ENCODE assay signal across 20 cellular contexts in the genomic region with DNA sequence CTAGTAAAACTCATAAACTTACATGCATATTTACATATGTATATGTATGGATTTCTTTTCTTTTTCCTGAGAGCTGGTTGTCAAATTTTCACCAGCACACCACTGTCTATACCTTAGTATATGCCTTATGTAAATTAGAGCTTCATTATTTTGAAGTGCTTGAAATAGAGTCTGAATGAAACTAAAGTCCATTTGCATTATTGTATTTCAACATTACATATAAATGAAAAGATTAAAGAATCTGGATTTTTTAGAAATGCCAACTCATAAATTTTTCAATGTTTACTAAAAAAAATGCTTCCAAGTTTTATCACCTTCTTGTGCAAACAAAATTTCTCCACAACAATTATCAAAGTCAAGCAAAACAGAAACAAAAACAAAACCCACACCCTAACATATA. TPM values are rescaled to one million over a fixed set of nuclear protein-coding genes. Genes with fewer than 3 reads are reported as not detected.
DNase-seq lines count a peak whose midpoint lies in the region; ATAC-seq, FAIRE-seq and TF ChIP-seq lines count a peak whose summit lies in the region.
"Had no signal": no experiment of that assay in that cellular context is flagged by ENCODE, and none has a peak within 500 bp of the region (broad histone marks: within the 10 kb centered on the region; RNA-seq: fewer than 3 reads in every experiment).

No MANE protein-coding gene starts in this region.

- H3K27ac ChIP-seq in breast epithelium (no peak overlapping the region), smooth muscle cell (ENCODE audit: low read depth) (peak overlapping the region; percentile 23)

- no peaks in the 10 kb centered on the region for H3K36me3 ChIP-seq in breast epithelium
- no peaks in the 10 kb centered on the region for H3K36me3 ChIP-seq in smooth muscle cell (ENCODE audit: low read depth)

- POLR2A ChIA-PET in MCF 10A (lab: Yijun Ruan, JAX): interaction anchor here (0.6 to 2.1 kb wide), 9 partner anchors 9 to 51 kb away, joined by 3 to 13 read pairs (median 4); a partner anchor contains a TSS

- CTCF ChIA-PET in MCF 10A (lab: Yijun Ruan, JAX): interaction anchor here (0.7 kb wide), 1 partner anchor 379 kb away, joined by 3 read pairs; no protein-coding TSS in a partner anchor

- peak; percentile 89 for FAIRE-seq in endometrium (lab: Jason Lieb, UNC)
- FAIRE-seq: GM12891, GM19239, H1, HepG2 had no signal

- H3K9me3 Mint-ChIP-seq in MCF 10A (ENCODE audit: unreplicated experiment): no peaks in the 10 kb centered on the region
- H3K9me3 Mint-ChIP-seq: CD8-positive, alpha-beta T cell; H9; IgD-negative memory B cell had no signal

- no peak overlapping the region for H3K4me2 ChIP-seq in smooth muscle cell

- H3K4me3 ChIP-seq in breast epithelium (no peak overlapping the region), smooth muscle cell (no peak overlapping the region)
- H3K4me3 ChIP-seq: BLaER1 treated with 17β-estradiol and CSF1 and Interleukin-3, amounts not matched to agents 10 nM and 100 nM had no signal

- H3K9ac ChIP-seq in smooth muscle cell (ENCODE audit: low read depth): no peak overlapping the region
- H3K9ac ChIP-seq: BLaER1 treated with 17β-estradiol and CSF1 and Interleukin-3, amounts not matched to agents 10 nM and 100 nM had no signal

- H3K9me3 ChIP-seq in breast epithelium: no peaks in the 10 kb centered on the region
- H3K9me3 ChIP-seq in smooth muscle cell (replicated peaks; ENCODE audit: low read depth): no peaks in the 10 kb centered on the region
- H3K9me3 ChIP-seq: BLaER1 treated with 17β-estradiol and CSF1 and Interleukin-3, amounts not matched to agents 10 nM and 100 nM had no signal

- no peaks in the 10 kb centered on the region for H3K4me1 ChIP-seq in breast epithelium
- no peaks in the 10 kb centered on the region for H3K4me1 ChIP-seq in smooth muscle cell (ENCODE audit: low read depth)

- no peak for ATAC-seq in HG03097 (IDR thresholded peaks at IDR 0.05; ENCODE audit: low FRiP score, unreplicated experiment)
- ATAC-seq in HG02571 (IDR thresholded peaks at IDR 0.05; ENCODE audit: unreplicated experiment): no peak
- ATAC-seq: CD8-positive, alpha-beta T cell; HepG2 had no signal

- peak overlapping the region; percentile 74 for H3K27ac Mint-ChIP-seq in MCF 10A (ENCODE audit: low read depth, unreplicated experiment)
- H3K27ac Mint-ChIP-seq: CD8-positive, alpha-beta T cell; H9 had no signal

- no peak overlapping the region for H3K4me3 Mint-ChIP-seq in MCF 10A (ENCODE audit: unreplicated experiment)
- H3K4me3 Mint-ChIP-seq: CD8-positive, alpha-beta T cell; H9 had no signal

- H3K36me3 Mint-ChIP-seq in MCF 10A (ENCODE audit: insufficient read depth, unreplicated experiment): peaks cover 6% of the 10 kb centered on the region
- H3K36me3 Mint-ChIP-seq: IgD-negative memory B cell had no signal

- peaks cover 41% of the 10 kb centered on the region for H3K4me1 Mint-ChIP-seq in MCF 10A (ENCODE audit: insufficient read depth, unreplicated experiment)

- peaks cover 94% of the 10 kb centered on the region for H3K79me2 ChIP-seq in smooth muscle cell (ENCODE audit: low read depth)

- H3K27me3 Mint-ChIP-seq in MCF 10A (ENCODE audit: insufficient read depth, unreplicated experiment): no peaks in the 10 kb centered on the region
- H3K27me3 Mint-ChIP-seq: IgD-negative memory B cell had no signal

- intact Hi-C loops in MCF 10A (cut with micrococcal nuclease): no loop called here
- intact Hi-C loops in breast epithelium (cut with DNase I; ENCODE audit: low total_unique reads): no loop called here

- DNase-seq in MCF 10A (ENCODE audit: unreplicated experiment) (no peak), breast epithelium (ENCODE audit: low spot score in 2 of 2) (no peak), smooth muscle cell (lab: John Stamatoyannopoulos, UW; ENCODE audit: unreplicated experiment) (no peak), GM10266 (ENCODE audit: extremely low spot score) (no peak)
- DNase-seq in activated CD4-positive, alpha-beta T cell treated with anti-CD3 and anti-CD28 coated beads for 48 hours: no peak
- DNase-seq: 8988T; Calu3; CD8-positive, alpha-beta T cell; DND-41; EL; H9 had no signal

- no peak for TF ChIP-seq POLR2A in breast epithelium (IDR thresholded peaks at IDR 0.05)

- TF ChIP-seq CTCF in MCF 10A (IDR thresholded peaks at IDR 0.05; ENCODE audit: unreplicated experiment) (no peak), breast epithelium (IDR thresholded peaks at IDR 0.05) (no peak), smooth muscle cell (IDR thresholded peaks at IDR 0.05; ENCODE audit: borderline replicate concordance, insufficient read depth, poor library complexity, severe bottlenecking) (no peak), GM10266 (IDR thresholded peaks at IDR 0.05; ENCODE audit: control insufficient read depth, insufficient read depth, low read depth, missing control alignments) (no peak)

- peaks cover 100% of the 10 kb centered on the region for H4K20me1 ChIP-seq in smooth muscle cell (ENCODE audit: low read depth)

- H2AFZ ChIP-seq in smooth muscle cell (ENCODE audit: low read depth): no peak overlapping the region

- H3F3A ChIP-seq in smooth muscle cell (ENCODE audit: low read depth): no peaks in the 10 kb centered on the region

- BruUV-seq in MCF 10A (replicated peaks; lab: Mats Ljungman, UMichigan): no TSS peak

- H3K27me3 ChIP-seq in breast epithelium (no peaks in the 10 kb centered on the region), smooth muscle cell (ENCODE audit: low read depth) (no peaks in the 10 kb centered on the region)
- H3K27me3 ChIP-seq: BLaER1 treated with 17β-estradiol and CSF1 and Interleukin-3, amounts not matched to agents 10 nM and 100 nM had no signal

RNA-seq across cellular contexts. Expression of a gene that starts 18.5 kb away (rescaled TPM):
- total RNA-seq in MCF 10A (2022) (11.1 and 12.9 TPM in 2 replicates), breast epithelium (1 to 10 TPM; 5.6 to 10.0 (median 7.5) TPM), smooth muscle cell (6.3 and 13.6 TPM in 2 replicates)
- 9.6 and 11.7 TPM in 2 replicates for polyA plus RNA-seq in smooth muscle cell

RNA-seq across cellular contexts. Expression of a gene that starts 37.3 kb away (rescaled TPM):
- total RNA-seq in MCF 10A (2022) (62.2 and 62.6 TPM in 2 replicates), breast epithelium (10 to 100 TPM; 33.0 to 44.9 (median 39.2) TPM), smooth muscle cell (35.3 TPM in 2 replicates)
- 37.3 and 43.9 TPM in 2 replicates for polyA plus RNA-seq in smooth muscle cell

RNA-seq across cellular contexts. Expression of a gene that starts 50.4 kb away (rescaled TPM):
- total RNA-seq in MCF 10A (2022) (69.3 and 81.8 TPM in 2 replicates), breast epithelium (100 to 1,000 TPM; 111 to 167 (median 142) TPM), smooth muscle cell (78.1 and 109 TPM in 2 replicates)
- polyA plus RNA-seq in smooth muscle cell: 64.4 and 84.9 TPM in 2 replicates

RNA-seq across cellular contexts. Expression of a gene that starts 51.4 kb away (rescaled TPM):
- total RNA-seq in MCF 10A (2022) (2.1 and 4.5 TPM in 2 replicates), breast epithelium (1 to 10 TPM; 2.9 to 5.0 (median 3.1) TPM), smooth muscle cell (0.45 and 0.81 TPM in 2 replicates)
- 0.53 and 1.5 TPM in 2 replicates for polyA plus RNA-seq in smooth muscle cell
